In the genomic region with DNA sequence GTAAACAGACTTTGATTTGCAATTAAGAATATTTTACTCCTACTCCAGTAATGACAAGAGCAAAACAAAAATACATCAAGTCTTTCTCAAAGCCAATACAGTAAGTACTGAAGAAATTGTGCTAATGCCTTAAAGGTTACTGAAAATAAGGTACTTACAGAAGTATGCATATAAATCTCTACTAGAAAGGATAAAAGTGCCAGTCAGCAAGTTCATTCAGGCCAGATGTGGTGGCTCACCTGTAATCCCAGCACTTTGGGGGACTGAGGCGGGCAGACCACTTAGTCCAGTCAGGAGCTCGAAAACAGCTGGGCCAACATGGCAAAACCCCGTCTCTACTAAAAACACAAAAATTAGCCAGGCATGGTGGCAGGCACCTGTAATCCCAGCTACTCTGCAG, we compare ENCODE assay signal across 2 cellular contexts.
TF ChIP-seq lines count a peak whose summit lies in the region.

No MANE protein-coding gene starts in this region.

TF ChIP-seq in HepG2, 621 proteins besides CTCF, POLR2A, EP300 and RAD21:
- TF ChIP-seq MAFF (IDR thresholded peaks at IDR 0.05; ENCODE audit: low read depth, low read length) (peak; percentile 61), ZSCAN20 (CRISPR knock-in tag; IDR thresholded peaks at IDR 0.05; ENCODE audit: borderline replicate concordance) (no peak), MAFK (conservative IDR thresholded peaks at IDR 0.05 in 1 of 2, IDR thresholded peaks at IDR 0.05 in 1 of 2; ENCODE audit: low read length in 2 of 2) (peak; percentile 69 to 71)

TF ChIP-seq in K562, 482 proteins besides CTCF, POLR2A, EP300 and RAD21:
- TF ChIP-seq, protein P1, sequence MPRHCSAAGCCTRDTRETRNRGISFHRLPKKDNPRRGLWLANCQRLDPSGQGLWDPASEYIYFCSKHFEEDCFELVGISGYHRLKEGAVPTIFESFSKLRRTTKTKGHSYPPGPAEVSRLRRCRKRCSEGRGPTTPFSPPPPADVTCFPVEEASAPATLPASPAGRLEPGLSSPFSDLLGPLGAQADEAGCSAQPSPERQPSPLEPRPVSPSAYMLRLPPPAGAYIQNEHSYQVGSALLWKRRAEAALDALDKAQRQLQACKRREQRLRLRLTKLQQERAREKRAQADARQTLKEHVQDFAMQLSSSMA (CRISPR knock-in tag; IDR thresholded peaks at IDR 0.05), result no peak
- TF ChIP-seq, protein P2, sequence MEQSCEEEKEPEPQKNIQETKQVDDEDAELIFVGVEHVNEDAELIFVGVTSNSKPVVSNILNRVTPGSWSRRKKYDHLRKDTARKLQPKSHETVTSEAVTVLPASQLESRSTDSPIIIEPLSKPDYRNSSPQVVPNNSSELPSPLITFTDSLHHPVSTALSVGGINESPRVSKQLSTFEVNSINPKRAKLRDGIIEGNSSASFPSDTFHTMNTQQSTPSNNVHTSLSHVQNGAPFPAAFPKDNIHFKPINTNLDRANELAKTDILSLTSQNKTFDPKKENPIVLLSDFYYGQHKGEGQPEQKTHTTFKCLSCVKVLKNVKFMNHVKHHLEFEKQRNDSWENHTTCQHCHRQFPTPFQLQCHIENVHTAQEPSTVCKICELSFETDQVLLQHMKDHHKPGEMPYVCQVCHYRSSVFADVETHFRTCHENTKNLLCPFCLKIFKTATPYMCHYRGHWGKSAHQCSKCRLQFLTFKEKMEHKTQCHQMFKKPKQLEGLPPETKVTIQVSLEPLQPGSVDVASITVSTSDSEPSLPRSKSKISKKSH (CRISPR knock-in tag; IDR thresholded peaks at IDR 0.05), result no peak
- peak; percentile 32; the same call in 1 of the 2 replicates for TF ChIP-seq MAFG (tag; conservative IDR thresholded peaks at IDR 0.05)
- peak; percentile 78 for TF ChIP-seq C11orf30 (IDR thresholded peaks at IDR 0.05; ENCODE audit: low read depth)
- TF ChIP-seq, protein P3, sequence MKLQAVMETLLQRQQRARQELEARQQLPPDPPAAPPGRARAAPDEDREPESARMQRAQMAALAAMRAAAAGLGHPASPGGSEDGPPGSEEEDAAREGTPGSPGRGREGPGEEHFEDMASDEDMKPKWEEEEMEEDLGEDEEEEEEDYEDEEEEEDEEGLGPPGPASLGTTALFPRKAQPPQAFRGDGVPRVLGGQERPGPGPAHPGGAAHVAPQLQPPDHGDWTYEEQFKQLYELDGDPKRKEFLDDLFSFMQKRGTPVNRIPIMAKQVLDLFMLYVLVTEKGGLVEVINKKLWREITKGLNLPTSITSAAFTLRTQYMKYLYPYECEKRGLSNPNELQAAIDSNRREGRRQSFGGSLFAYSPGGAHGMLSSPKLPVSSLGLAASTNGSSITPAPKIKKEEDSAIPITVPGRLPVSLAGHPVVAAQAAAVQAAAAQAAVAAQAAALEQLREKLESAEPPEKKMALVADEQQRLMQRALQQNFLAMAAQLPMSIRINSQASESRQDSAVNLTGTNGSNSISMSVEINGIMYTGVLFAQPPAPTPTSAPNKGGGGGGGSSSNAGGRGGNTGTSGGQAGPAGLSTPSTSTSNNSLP (IDR thresholded peaks at IDR 0.05; ENCODE audit: borderline replicate concordance, low read depth, low read length), result no peak
- TF ChIP-seq, protein P4, sequence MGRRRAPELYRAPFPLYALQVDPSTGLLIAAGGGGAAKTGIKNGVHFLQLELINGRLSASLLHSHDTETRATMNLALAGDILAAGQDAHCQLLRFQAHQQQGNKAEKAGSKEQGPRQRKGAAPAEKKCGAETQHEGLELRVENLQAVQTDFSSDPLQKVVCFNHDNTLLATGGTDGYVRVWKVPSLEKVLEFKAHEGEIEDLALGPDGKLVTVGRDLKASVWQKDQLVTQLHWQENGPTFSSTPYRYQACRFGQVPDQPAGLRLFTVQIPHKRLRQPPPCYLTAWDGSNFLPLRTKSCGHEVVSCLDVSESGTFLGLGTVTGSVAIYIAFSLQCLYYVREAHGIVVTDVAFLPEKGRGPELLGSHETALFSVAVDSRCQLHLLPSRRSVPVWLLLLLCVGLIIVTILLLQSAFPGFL (CRISPR knock-in tag; IDR thresholded peaks at IDR 0.05), result no peak
- TF ChIP-seq CREM (IDR thresholded peaks at IDR 0.05; ENCODE audit: low read depth), result no peak
- no peak for TF ChIP-seq NR1H2 (CRISPR knock-in tag; IDR thresholded peaks at IDR 0.05)
- TF ChIP-seq MCM3 (IDR thresholded peaks at IDR 0.05), result no peak
- TF ChIP-seq SP1 (CRISPR knock-in tag; IDR thresholded peaks at IDR 0.05), result no peak
- no peak for TF ChIP-seq NCOR1 (IDR thresholded peaks at IDR 0.05)
- TF ChIP-seq GTF2A2 (tag; IDR thresholded peaks at IDR 0.05), result no peak
- no peak for TF ChIP-seq RB1 (IDR thresholded peaks at IDR 0.05; ENCODE audit: low read depth)
- TF ChIP-seq ZNF232 (CRISPR knock-in tag; IDR thresholded peaks at IDR 0.05), result no peak
- no peak for TF ChIP-seq EWSR1 (IDR thresholded peaks at IDR 0.05; ENCODE audit: borderline replicate concordance, low read depth, partially characterized antibody)
- TF ChIP-seq MAFF (IDR thresholded peaks at IDR 0.05; ENCODE audit: low read length), result 0 out of 2 replicates have a peak, but pooled peaks have one; percentile 26
- no peak for TF ChIP-seq THRAP3 (IDR thresholded peaks at IDR 0.05; ENCODE audit: borderline replicate concordance)
- TF ChIP-seq, protein P5, sequence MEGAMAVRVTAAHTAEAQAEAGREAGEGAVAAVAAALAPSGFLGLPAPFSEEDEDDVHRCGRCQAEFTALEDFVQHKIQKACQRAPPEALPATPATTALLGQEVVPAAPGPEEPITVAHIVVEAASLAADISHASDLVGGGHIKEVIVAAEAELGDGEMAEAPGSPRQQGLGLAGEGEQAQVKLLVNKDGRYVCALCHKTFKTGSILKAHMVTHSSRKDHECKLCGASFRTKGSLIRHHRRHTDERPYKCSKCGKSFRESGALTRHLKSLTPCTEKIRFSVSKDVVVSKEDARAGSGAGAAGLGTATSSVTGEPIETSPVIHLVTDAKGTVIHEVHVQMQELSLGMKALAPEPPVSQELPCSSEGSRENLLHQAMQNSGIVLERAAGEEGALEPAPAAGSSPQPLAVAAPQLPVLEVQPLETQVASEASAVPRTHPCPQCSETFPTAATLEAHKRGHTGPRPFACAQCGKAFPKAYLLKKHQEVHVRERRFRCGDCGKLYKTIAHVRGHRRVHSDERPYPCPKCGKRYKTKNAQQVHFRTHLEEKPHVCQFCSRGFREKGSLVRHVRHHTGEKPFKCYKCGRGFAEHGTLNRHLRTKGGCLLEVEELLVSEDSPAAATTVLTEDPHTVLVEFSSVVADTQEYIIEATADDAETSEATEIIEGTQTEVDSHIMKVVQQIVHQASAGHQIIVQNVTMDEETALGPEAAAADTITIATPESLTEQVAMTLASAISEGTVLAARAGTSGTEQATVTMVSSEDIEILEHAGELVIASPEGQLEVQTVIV (CRISPR knock-in tag; IDR thresholded peaks at IDR 0.05; ENCODE audit: borderline replicate concordance), result no peak
- TF ChIP-seq, protein P6, sequence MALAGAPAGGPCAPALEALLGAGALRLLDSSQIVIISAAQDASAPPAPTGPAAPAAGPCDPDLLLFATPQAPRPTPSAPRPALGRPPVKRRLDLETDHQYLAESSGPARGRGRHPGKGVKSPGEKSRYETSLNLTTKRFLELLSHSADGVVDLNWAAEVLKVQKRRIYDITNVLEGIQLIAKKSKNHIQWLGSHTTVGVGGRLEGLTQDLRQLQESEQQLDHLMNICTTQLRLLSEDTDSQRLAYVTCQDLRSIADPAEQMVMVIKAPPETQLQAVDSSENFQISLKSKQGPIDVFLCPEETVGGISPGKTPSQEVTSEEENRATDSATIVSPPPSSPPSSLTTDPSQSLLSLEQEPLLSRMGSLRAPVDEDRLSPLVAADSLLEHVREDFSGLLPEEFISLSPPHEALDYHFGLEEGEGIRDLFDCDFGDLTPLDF (CRISPR knock-in tag; IDR thresholded peaks at IDR 0.05), result no peak
- TF ChIP-seq, protein P7, sequence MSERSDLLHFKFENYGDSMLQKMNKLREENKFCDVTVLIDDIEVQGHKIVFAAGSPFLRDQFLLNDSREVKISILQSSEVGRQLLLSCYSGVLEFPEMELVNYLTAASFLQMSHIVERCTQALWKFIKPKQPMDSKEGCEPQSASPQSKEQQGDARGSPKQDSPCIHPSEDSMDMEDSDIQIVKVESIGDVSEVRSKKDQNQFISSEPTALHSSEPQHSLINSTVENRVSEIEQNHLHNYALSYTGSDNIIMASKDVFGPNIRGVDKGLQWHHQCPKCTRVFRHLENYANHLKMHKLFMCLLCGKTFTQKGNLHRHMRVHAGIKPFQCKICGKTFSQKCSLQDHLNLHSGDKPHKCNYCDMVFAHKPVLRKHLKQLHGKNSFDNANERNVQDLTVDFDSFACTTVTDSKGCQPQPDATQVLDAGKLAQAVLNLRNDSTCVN (CRISPR knock-in tag; IDR thresholded peaks at IDR 0.05), result no peak
- no peak for TF ChIP-seq GABPA (tag; conservative IDR thresholded peaks at IDR 0.05; ENCODE audit: low read depth)
- TF ChIP-seq ZKSCAN3 (CRISPR knock-in tag; IDR thresholded peaks at IDR 0.05), result no peak
- TF ChIP-seq ZNF316 (IDR thresholded peaks at IDR 0.05), result peak; percentile 72
- TF ChIP-seq HDAC1 (IDR thresholded peaks at IDR 0.05), result no peak
